ENCODE assay signal across 21 cellular contexts in the genomic region with DNA sequence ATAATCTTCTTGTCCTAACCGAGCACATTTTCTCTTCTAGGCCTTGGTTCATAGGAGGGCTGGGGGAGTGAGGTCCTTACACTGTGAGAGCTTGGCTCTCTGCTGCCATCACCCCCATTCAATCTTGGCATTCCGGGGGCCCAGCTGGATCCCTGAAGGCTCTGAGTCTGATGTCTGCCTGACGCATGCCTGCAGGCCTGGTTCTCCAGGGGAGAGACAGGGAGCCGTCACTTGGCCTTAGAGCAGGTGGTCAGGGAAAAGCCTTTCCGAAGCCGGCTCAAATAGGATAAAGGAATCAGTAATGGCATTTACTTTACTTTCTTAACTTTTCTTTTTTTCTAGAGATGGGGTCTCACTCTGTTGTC.
DNase-seq lines count a peak whose midpoint lies in the region; ATAC-seq and TF ChIP-seq lines count a peak whose summit lies in the region.
"Had no signal": no experiment of that assay in that cellular context is flagged by ENCODE, and none has a peak within 500 bp of the region (broad histone marks: within the 10 kb centered on the region; RNA-seq: fewer than 3 reads in every experiment).

No MANE protein-coding gene starts in this region.

- peak overlapping the region; percentile 53 for H3K27ac ChIP-seq in endodermal cell (ENCODE audit: low read depth, low read length)
- H3K27ac ChIP-seq in temporal lobe (ENCODE audit: low read depth, low read length), result peak overlapping the region; percentile 50
- H3K27ac ChIP-seq in hepatocyte, result no peak overlapping the region
- H3K27ac ChIP-seq: GM23248, SJCRH30 had no signal

- H3K4me1 ChIP-seq in endodermal cell (ENCODE audit: control insufficient read depth, insufficient read depth, low read length) (no peaks in the 10 kb centered on the region), hepatocyte (ENCODE audit: insufficient read depth) (no peaks in the 10 kb centered on the region)
- H3K4me1 ChIP-seq: SJCRH30 had no signal

- H3K4me2 ChIP-seq in hepatocyte, result no peak overlapping the region

- H3K9me2 ChIP-seq in hepatocyte (replicated peaks; ENCODE audit: insufficient read depth), result no peaks in the 10 kb centered on the region

- no peaks in the 10 kb centered on the region for H3K27me3 ChIP-seq in endodermal cell (ENCODE audit: control insufficient read depth, insufficient read depth, low read length, poor library complexity, severe bottlenecking)
- no peaks in the 10 kb centered on the region for H3K27me3 ChIP-seq in hepatocyte
- H3K27me3 ChIP-seq: SJCRH30 had no signal

- H3K36me3 Mint-ChIP-seq in WTC11 (peaks cover 22% of the 10 kb centered on the region), endodermal cell (ENCODE audit: low read depth) (peaks cover 32% of the 10 kb centered on the region)

- no peak overlapping the region for H3K4me3 ChIP-seq in endodermal cell (ENCODE audit: low read length)
- H3K4me3 ChIP-seq in hepatocyte, result no peak overlapping the region
- H3K4me3 ChIP-seq: GM23248, SJCRH30 had no signal

- H3K4me1 Mint-ChIP-seq in WTC11 (peaks cover 4% of the 10 kb centered on the region), endodermal cell (no peaks in the 10 kb centered on the region)

- no peak overlapping the region for H3K9ac ChIP-seq in endodermal cell (ENCODE audit: extremely low read depth, low read length, poor library complexity, severe bottlenecking)
- H3K9ac ChIP-seq: GM23248 had no signal

- H3K9me3 ChIP-seq in endodermal cell (ENCODE audit: control insufficient read depth, low read length) (no peaks in the 10 kb centered on the region), hepatocyte (ENCODE audit: low read depth) (no peaks in the 10 kb centered on the region)
- H3K9me3 ChIP-seq: SJCRH30 had no signal

- DNase-seq in NCI-H82 treated with DMSO at 0.1 percent for 48 hours (lab: John Stamatoyannopoulos, UW; ENCODE audit: unreplicated experiment) (peak; percentile 34), WTC11 (ENCODE audit: low spot score) (no peak), endodermal cell (no peak), hepatocyte (ENCODE audit: low spot score) (no peak), posterior vena cava (ENCODE audit: low spot score) (no peak), Right ventricle myocardium inferior (ENCODE audit: missing footprints) (no peak)
- DNase-seq: Calu3, DMS79 treated with DMSO at 0.1 percent for 48 hours, GF-D8, GM23248, H7, Karpas-422, NCI-H1092 treated with DMSO at 0.1 percent for 48 hours, NCI-H1436, NCI-H187, NCI-H526, SJCRH30 had no signal

- H2AFZ ChIP-seq in hepatocyte, result no peak overlapping the region
- H2AFZ ChIP-seq: GM23248 had no signal

- CTCF ChIA-PET in WTC11 (lab: Charles Lee), result interaction anchor here (1.3 kb wide), 1 partner anchor 40 kb away, joined by 3 read pairs; no protein-coding TSS in a partner anchor

- no peaks in the 10 kb centered on the region for H3K27me3 Mint-ChIP-seq in WTC11 (ENCODE audit: low read depth)
- no peaks in the 10 kb centered on the region for H3K27me3 Mint-ChIP-seq in endodermal cell (ENCODE audit: insufficient read depth)
- H3K27me3 Mint-ChIP-seq: B cell had no signal

- intact Hi-C loops in posterior vena cava (cut with DNase I), result no loop called here
- intact Hi-C loops in Right ventricle myocardium inferior (cut with DNase I), result no loop called here

- POLR2A ChIA-PET in WTC11 (lab: Charles Lee), result no interaction called here

- no peaks in the 10 kb centered on the region for H4K20me1 ChIP-seq in hepatocyte (ENCODE audit: insufficient read depth, poor library complexity, severe bottlenecking)

- no peaks in the 10 kb centered on the region for H3K79me2 ChIP-seq in hepatocyte

- H3K27ac Mint-ChIP-seq in WTC11 (peak overlapping the region; percentile 57; the same call in 1 of the 2 replicates), endodermal cell (no peak overlapping the region)
- H3K27ac Mint-ChIP-seq: B cell had no signal

- H3K9me3 Mint-ChIP-seq in WTC11 (no peaks in the 10 kb centered on the region), endodermal cell (no peaks in the 10 kb centered on the region)

- peaks cover 40% of the 10 kb centered on the region for H3K36me3 ChIP-seq in endodermal cell (ENCODE audit: control insufficient read depth, insufficient read depth, low read length)
- no peaks in the 10 kb centered on the region for H3K36me3 ChIP-seq in hepatocyte (replicated peaks; ENCODE audit: insufficient read depth, low read depth)
- H3K36me3 ChIP-seq: SJCRH30 had no signal

- H3K4me3 Mint-ChIP-seq in WTC11, result no peak overlapping the region
- H3K4me3 Mint-ChIP-seq in endodermal cell, result no peak overlapping the region
- H3K4me3 Mint-ChIP-seq: B cell had no signal

- ATAC-seq in WTC11, result no peak
- ATAC-seq in Right ventricle myocardium inferior, result no peak
- ATAC-seq: HepG2, SK-N-SH treated with all-trans-retinoic acid at 6 μM for 48 hours had no signal

- TF ChIP-seq CTCF in WTC11 (IDR thresholded peaks at IDR 0.05) (no peak), endodermal cell (conservative IDR thresholded peaks at IDR 0.05) (no peak), hepatocyte (IDR thresholded peaks at IDR 0.05; ENCODE audit: poor library complexity) (no peak)

- WGBS in endodermal cell (ENCODE audit: insufficient coverage in 1 of 2, insufficient read length in 1 of 2), 2 experiments, result 90 to 100% methylated on average over 4 to 6 of the region's 6 CpGs
- 90% methylated on average over 6 of the region's 6 CpGs for WGBS in hepatocyte (ENCODE audit: low lambda C conversion rate, missing lambda C conversion rate)

TF ChIP-seq in WTC11, 78 proteins besides CTCF, POLR2A, EP300 and RAD21 (continues in another document):
- TF ChIP-seq, protein P1, sequence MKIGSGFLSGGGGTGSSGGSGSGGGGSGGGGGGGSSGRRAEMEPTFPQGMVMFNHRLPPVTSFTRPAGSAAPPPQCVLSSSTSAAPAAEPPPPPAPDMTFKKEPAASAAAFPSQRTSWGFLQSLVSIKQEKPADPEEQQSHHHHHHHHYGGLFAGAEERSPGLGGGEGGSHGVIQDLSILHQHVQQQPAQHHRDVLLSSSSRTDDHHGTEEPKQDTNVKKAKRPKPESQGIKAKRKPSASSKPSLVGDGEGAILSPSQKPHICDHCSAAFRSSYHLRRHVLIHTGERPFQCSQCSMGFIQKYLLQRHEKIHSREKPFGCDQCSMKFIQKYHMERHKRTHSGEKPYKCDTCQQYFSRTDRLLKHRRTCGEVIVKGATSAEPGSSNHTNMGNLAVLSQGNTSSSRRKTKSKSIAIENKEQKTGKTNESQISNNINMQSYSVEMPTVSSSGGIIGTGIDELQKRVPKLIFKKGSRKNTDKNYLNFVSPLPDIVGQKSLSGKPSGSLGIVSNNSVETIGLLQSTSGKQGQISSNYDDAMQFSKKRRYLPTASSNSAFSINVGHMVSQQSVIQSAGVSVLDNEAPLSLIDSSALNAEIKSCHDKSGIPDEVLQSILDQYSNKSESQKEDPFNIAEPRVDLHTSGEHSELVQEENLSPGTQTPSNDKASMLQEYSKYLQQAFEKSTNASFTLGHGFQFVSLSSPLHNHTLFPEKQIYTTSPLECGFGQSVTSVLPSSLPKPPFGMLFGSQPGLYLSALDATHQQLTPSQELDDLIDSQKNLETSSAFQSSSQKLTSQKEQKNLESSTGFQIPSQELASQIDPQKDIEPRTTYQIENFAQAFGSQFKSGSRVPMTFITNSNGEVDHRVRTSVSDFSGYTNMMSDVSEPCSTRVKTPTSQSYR (CRISPR knock-in tag; IDR thresholded peaks at IDR 0.05), result no peak
- TF ChIP-seq, protein P2, sequence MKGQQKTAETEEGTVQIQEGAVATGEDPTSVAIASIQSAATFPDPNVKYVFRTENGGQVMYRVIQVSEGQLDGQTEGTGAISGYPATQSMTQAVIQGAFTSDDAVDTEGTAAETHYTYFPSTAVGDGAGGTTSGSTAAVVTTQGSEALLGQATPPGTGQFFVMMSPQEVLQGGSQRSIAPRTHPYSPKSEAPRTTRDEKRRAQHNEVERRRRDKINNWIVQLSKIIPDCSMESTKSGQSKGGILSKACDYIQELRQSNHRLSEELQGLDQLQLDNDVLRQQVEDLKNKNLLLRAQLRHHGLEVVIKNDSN (CRISPR knock-in tag; IDR thresholded peaks at IDR 0.05), result no peak
- TF ChIP-seq TCF7 (CRISPR knock-in tag; IDR thresholded peaks at IDR 0.05; ENCODE audit: low read depth), result no peak
- TF ChIP-seq NFE2L1 (CRISPR knock-in tag; IDR thresholded peaks at IDR 0.05), result no peak
- no peak for TF ChIP-seq SP1 (CRISPR knock-in tag; conservative IDR thresholded peaks at IDR 0.05)
- TF ChIP-seq, protein P3, sequence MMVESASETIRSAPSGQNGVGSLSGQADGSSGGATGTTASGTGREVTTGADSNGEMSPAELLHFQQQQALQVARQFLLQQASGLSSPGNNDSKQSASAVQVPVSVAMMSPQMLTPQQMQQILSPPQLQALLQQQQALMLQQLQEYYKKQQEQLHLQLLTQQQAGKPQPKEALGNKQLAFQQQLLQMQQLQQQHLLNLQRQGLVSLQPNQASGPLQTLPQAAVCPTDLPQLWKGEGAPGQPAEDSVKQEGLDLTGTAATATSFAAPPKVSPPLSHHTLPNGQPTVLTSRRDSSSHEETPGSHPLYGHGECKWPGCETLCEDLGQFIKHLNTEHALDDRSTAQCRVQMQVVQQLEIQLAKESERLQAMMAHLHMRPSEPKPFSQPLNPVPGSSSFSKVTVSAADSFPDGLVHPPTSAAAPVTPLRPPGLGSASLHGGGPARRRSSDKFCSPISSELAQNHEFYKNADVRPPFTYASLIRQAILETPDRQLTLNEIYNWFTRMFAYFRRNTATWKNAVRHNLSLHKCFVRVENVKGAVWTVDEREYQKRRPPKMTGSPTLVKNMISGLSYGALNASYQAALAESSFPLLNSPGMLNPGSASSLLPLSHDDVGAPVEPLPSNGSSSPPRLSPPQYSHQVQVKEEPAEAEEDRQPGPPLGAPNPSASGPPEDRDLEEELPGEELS (CRISPR knock-in tag; IDR thresholded peaks at IDR 0.05), result no peak
- TF ChIP-seq, protein P4, sequence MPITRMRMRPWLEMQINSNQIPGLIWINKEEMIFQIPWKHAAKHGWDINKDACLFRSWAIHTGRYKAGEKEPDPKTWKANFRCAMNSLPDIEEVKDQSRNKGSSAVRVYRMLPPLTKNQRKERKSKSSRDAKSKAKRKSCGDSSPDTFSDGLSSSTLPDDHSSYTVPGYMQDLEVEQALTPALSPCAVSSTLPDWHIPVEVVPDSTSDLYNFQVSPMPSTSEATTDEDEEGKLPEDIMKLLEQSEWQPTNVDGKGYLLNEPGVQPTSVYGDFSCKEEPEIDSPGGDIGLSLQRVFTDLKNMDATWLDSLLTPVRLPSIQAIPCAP (CRISPR knock-in tag; IDR thresholded peaks at IDR 0.05), result no peak
- TF ChIP-seq NFATC4 (CRISPR knock-in tag; IDR thresholded peaks at IDR 0.05), result no peak
- TF ChIP-seq ATF1 (CRISPR knock-in tag; IDR thresholded peaks at IDR 0.05), result no peak
- TF ChIP-seq ZNF121 (CRISPR knock-in tag; IDR thresholded peaks at IDR 0.05), result no peak
